ENCODE assay signal across 8 cellular contexts in genomic region chr11:119030029-119030328, GRCh38. TPM values are rescaled to one million over a fixed set of nuclear protein-coding genes. Genes with fewer than 3 reads are reported as not detected.
DNase-seq lines count a peak whose midpoint lies in the region; ATAC-seq and TF ChIP-seq lines count a peak whose summit lies in the region.

No MANE protein-coding gene starts in this region.

- H3K4me3 ChIP-seq in liver (ENCODE audit: low read depth in 1 of 3, low read length in 3 of 3): peak overlapping the region; percentile 66 to 86 (median 71)
- H3K4me3 ChIP-seq in tibial artery: peak overlapping the region; percentile 74 to 91

- H3K36me3 Mint-ChIP-seq in T-helper 1 cell treated with Interleukin-12 subunit alpha and Interleukin-12 subunit beta and Interleukin-4 antibody, amounts not matched to agents 30 μg/mL and 1 μg/mL, for 36 hours (ENCODE audit: low read depth): peaks cover 8% of the 10 kb centered on the region
- H3K36me3 Mint-ChIP-seq in activated naive CD8-positive, alpha-beta T cell treated with anti-CD3 and anti-CD28 coated beads, Interleukin-2, amount 50 U/mL, for 24 hours (ENCODE audit: low read depth): peaks cover 11% of the 10 kb centered on the region

- H3K4me1 Mint-ChIP-seq in T-helper 1 cell treated with Interleukin-12 subunit alpha and Interleukin-12 subunit beta and Interleukin-4 antibody, amounts not matched to agents 30 μg/mL and 1 μg/mL, for 36 hours (ENCODE audit: low read depth): peaks cover 17% of the 10 kb centered on the region
- H3K4me1 Mint-ChIP-seq in activated naive CD8-positive, alpha-beta T cell treated with anti-CD3 and anti-CD28 coated beads, Interleukin-2, amount 50 U/mL, for 24 hours: peaks cover 17% of the 10 kb centered on the region

- peak overlapping the region; percentile 77 for H3K4me3 Mint-ChIP-seq in T-helper 1 cell treated with Interleukin-12 subunit alpha and Interleukin-12 subunit beta and Interleukin-4 antibody, amounts not matched to agents 30 μg/mL and 1 μg/mL, for 36 hours
- peak overlapping the region; percentile 84 for H3K4me3 Mint-ChIP-seq in activated naive CD8-positive, alpha-beta T cell treated with anti-CD3 and anti-CD28 coated beads, Interleukin-2, amount 50 U/mL, for 24 hours

- intact Hi-C loops in tibial artery (cut with DNase I; ENCODE audit: low total_unique reads): no loop called here

- H3K27me3 ChIP-seq in liver (ENCODE audit: control insufficient read depth in 4 of 4, insufficient read depth in 4 of 4, low read length in 3 of 4) (no peaks in the 10 kb centered on the region), tibial artery (no peaks in the 10 kb centered on the region)

- peak overlapping the region; percentile 77 to 79 for H3K9ac ChIP-seq in liver (ENCODE audit: low read depth in 1 of 2, low read length in 2 of 2)

- H3K27ac ChIP-seq in liver (ENCODE audit: low read depth in 1 of 2, low read length in 2 of 2) (peak overlapping the region; percentile 92 to 97), tibial artery (peak overlapping the region; percentile 78 to 80)

- DNase-seq in T-helper 1 cell (no peak), tibial artery (no peak), kidney tubule cell (ENCODE audit: low spot score) (no peak), A172 (ENCODE audit: low spot score) (no peak)
- no peak for DNase-seq in activated naive CD8-positive, alpha-beta T cell treated with anti-CD3 and anti-CD28 coated beads, Interleukin-2, amount 50 U/mL, for 24 hours

- H3K9me3 ChIP-seq in liver (ENCODE audit: control insufficient read depth in 4 of 4, low read length in 3 of 4) (no peaks in the 10 kb centered on the region), tibial artery (no peaks in the 10 kb centered on the region)

- H3K9me3 Mint-ChIP-seq in T-helper 1 cell treated with Interleukin-12 subunit alpha and Interleukin-12 subunit beta and Interleukin-4 antibody, amounts not matched to agents 30 μg/mL and 1 μg/mL, for 36 hours: no peaks in the 10 kb centered on the region
- no peaks in the 10 kb centered on the region for H3K9me3 Mint-ChIP-seq in activated naive CD8-positive, alpha-beta T cell treated with anti-CD3 and anti-CD28 coated beads, Interleukin-2, amount 50 U/mL, for 24 hours

- H3K27ac Mint-ChIP-seq in T-helper 1 cell treated with Interleukin-12 subunit alpha and Interleukin-12 subunit beta and Interleukin-4 antibody, amounts not matched to agents 30 μg/mL and 1 μg/mL, for 36 hours: peak overlapping the region; percentile 70
- peak overlapping the region; percentile 78 for H3K27ac Mint-ChIP-seq in activated naive CD8-positive, alpha-beta T cell treated with anti-CD3 and anti-CD28 coated beads, Interleukin-2, amount 50 U/mL, for 24 hours

- no peak for TF ChIP-seq CTCF in liver (IDR thresholded peaks at IDR 0.05; ENCODE audit: low read depth, low read length, missing input control)
- no peak for TF ChIP-seq CTCF in tibial artery (IDR thresholded peaks at IDR 0.05)

- H3K4me1 ChIP-seq in liver (ENCODE audit: control insufficient read depth in 4 of 4, insufficient read depth in 4 of 4, low read length in 3 of 4) (peaks cover 5 to 46% (median 30%) of the 10 kb centered on the region in 4 donors), tibial artery (peaks cover 0 to 22% (median 10%) of the 10 kb centered on the region in 4 donors)

- ATAC-seq in HG03097 (IDR thresholded peaks at IDR 0.05; ENCODE audit: low FRiP score, unreplicated experiment): peak; percentile 12
- ATAC-seq in activated naive CD8-positive, alpha-beta T cell treated with anti-CD3 and anti-CD28 coated beads, Interleukin-2, amount 50 U/mL, for 24 hours: peak; percentile 42

- TF ChIP-seq RAD21 in liver (IDR thresholded peaks at IDR 0.05): no peak

- WGBS in liver: 2% methylated on average over 13 of the region's 13 CpGs

- no peaks in the 10 kb centered on the region for H3K27me3 Mint-ChIP-seq in T-helper 1 cell treated with Interleukin-12 subunit alpha and Interleukin-12 subunit beta and Interleukin-4 antibody, amounts not matched to agents 30 μg/mL and 1 μg/mL, for 36 hours (ENCODE audit: low read depth)
- H3K27me3 Mint-ChIP-seq in activated naive CD8-positive, alpha-beta T cell treated with anti-CD3 and anti-CD28 coated beads, Interleukin-2, amount 50 U/mL, for 24 hours: no peaks in the 10 kb centered on the region

- H3K36me3 ChIP-seq in liver (ENCODE audit: control insufficient read depth in 4 of 4, insufficient read depth in 3 of 4, low read depth in 1 of 4, low read length in 3 of 4) (peaks cover 0 to 7% (median 3%) of the 10 kb centered on the region in 4 donors), tibial artery (peaks cover 0 to 29% (median 1%) of the 10 kb centered on the region in 3 donors)

TF ChIP-seq in liver, 16 proteins besides CTCF, POLR2A, EP300 and RAD21:
- no peak for TF ChIP-seq NR2F2 (IDR thresholded peaks at IDR 0.05)
- no peak for TF ChIP-seq EGR1 (IDR thresholded peaks at IDR 0.05; ENCODE audit: low read depth in 2 of 2)
- TF ChIP-seq ATF3 (IDR thresholded peaks at IDR 0.05): no peak
- no peak for TF ChIP-seq SP1 (IDR thresholded peaks at IDR 0.05)
- no peak for TF ChIP-seq RXRA (IDR thresholded peaks at IDR 0.05)
- TF ChIP-seq YY1 (IDR thresholded peaks at IDR 0.05): no peak
- TF ChIP-seq MAX (IDR thresholded peaks at IDR 0.05): no peak
- TF ChIP-seq ZBTB33 (IDR thresholded peaks at IDR 0.05): no peak
- TF ChIP-seq JUND (IDR thresholded peaks at IDR 0.05): no peak
- TF ChIP-seq TAF1 (conservative IDR thresholded peaks at IDR 0.05): no peak

RNA-seq across cellular contexts. Expression of gene SLC37A4, which starts 0.7 kb away (rescaled TPM):
- total RNA-seq in liver: 100 to 1,000 TPM in 1 of 2 donors, 10 to 100 TPM in 1; 62.7 to 184 TPM
- polyA plus RNA-seq in liver: 10 to 100 TPM; 93.8 to 98.7 TPM
- total RNA-seq in A172 (2014; rRNA removed; shearing (Covaris generic)): 5.0 and 7.5 TPM in 2 replicates

RNA-seq across cellular contexts. Expression of gene TRAPPC4, which starts 11.4 kb away (rescaled TPM):
- 10 to 100 TPM; 32.8 to 35.7 TPM for total RNA-seq in liver
- 10 to 100 TPM; 21.1 to 32.1 TPM for polyA plus RNA-seq in liver
- total RNA-seq in A172 (2014; rRNA removed; shearing (Covaris generic)): 57.9 and 83.5 TPM in 2 replicates

RNA-seq across cellular contexts. Expression of gene RPS25, which starts 11.8 kb away (rescaled TPM):
- 100 to 1,000 TPM; 228 to 294 TPM for total RNA-seq in liver
- 100 to 1,000 TPM; 477 to 499 TPM for polyA plus RNA-seq in liver
- 789 and 797 TPM in 2 replicates for total RNA-seq in A172 (2014; rRNA removed; shearing (Covaris generic))

RNA-seq across cellular contexts. Expression of gene HYOU1, which starts 27.0 kb away (rescaled TPM):
- 100 to 1,000 TPM in 1 of 2 donors, 10 to 100 TPM in 1; 46.3 to 270 TPM for total RNA-seq in liver
- polyA plus RNA-seq in liver: 100 to 1,000 TPM in 1 of 2 donors, 10 to 100 TPM in 1; 41.6 to 191 TPM
- total RNA-seq in A172 (2014; rRNA removed; shearing (Covaris generic)): 112 and 125 TPM in 2 replicates

RNA-seq across cellular contexts. Expression of gene CENATAC, which starts 32.0 kb away (rescaled TPM):
- 10 to 100 TPM; 12.0 to 33.6 TPM for total RNA-seq in liver
- 10 to 100 TPM in 1 of 2 donors, 1 to 10 TPM in 1; 6.0 to 14.5 TPM for polyA plus RNA-seq in liver
- total RNA-seq in A172 (2014; rRNA removed; shearing (Covaris generic)): 24.9 and 45.6 TPM in 2 replicates
